8 cellular contexts compared by ENCODE assay signal in genomic region chr12:51591020-51591901, GRCh38. TPM values are rescaled to one million over a fixed set of nuclear protein-coding genes. Genes with fewer than 3 reads are reported as not detected.
DNase-seq lines count a peak whose midpoint lies in the region; ATAC-seq, FAIRE-seq and TF ChIP-seq lines count a peak whose summit lies in the region.

SCN8A (plus strand) TSS chr12:51591233; CDS start chr12:51662818, 71,585 bp downstream.

- peak within 1 kb of the TSS in 1 of 4 donors; percentile 25 for H3K27ac ChIP-seq in Peyer's patch
- no peak within 1 kb of the TSS for H3K27ac ChIP-seq in pancreas

- peaks cover 43% of the 10 kb centered on the region for H3K27me3 Mint-ChIP-seq in activated naive CD4-positive, alpha-beta T cell treated with anti-CD3 and anti-CD28 coated beads, Interleukin-2, amount 50 U/mL, for 24 hours
- peaks cover 9% of the 10 kb centered on the region for H3K27me3 Mint-ChIP-seq in glutamatergic neuron (ENCODE audit: unreplicated experiment)

- 0 to 1% methylated on average over 37 to 90 of the region's 90 CpGs for WGBS in pancreas, 2 donors

- DNase-seq in Daoy (ENCODE audit: low read depth) (peak; percentile 73), Peyer's patch (peak; percentile 32 to 48 (median 47)), glutamatergic neuron (peak; percentile 90), pancreas (peak; percentile 26 to 74 (median 45)), NCI-H1048 (lab: John Stamatoyannopoulos, UW) (no peak), RKO (ENCODE audit: low spot score) (no peak)

- TF ChIP-seq CTCF in Peyer's patch (IDR thresholded peaks at IDR 0.05) (no peak), glutamatergic neuron (IDR thresholded peaks at IDR 0.05; ENCODE audit: partially characterized antibody, unreplicated experiment) (no peak), pancreas (IDR thresholded peaks at IDR 0.05) (no peak)

- TF ChIP-seq POLR2A in Peyer's patch (IDR thresholded peaks at IDR 0.05) = no peak

- H3K9me3 ChIP-seq in Peyer's patch = no peaks in the 10 kb centered on the region
- H3K9me3 ChIP-seq in pancreas = no peaks in the 10 kb centered on the region

- H3K36me3 ChIP-seq in Peyer's patch = no peaks in the 10 kb centered on the region
- no peaks in the 10 kb centered on the region for H3K36me3 ChIP-seq in pancreas

- H3K27ac Mint-ChIP-seq in activated naive CD4-positive, alpha-beta T cell treated with anti-CD3 and anti-CD28 coated beads, Interleukin-2, amount 50 U/mL, for 24 hours = peak within 1 kb of the TSS; percentile 77
- H3K27ac Mint-ChIP-seq in glutamatergic neuron (ENCODE audit: unreplicated experiment) = peak within 1 kb of the TSS; percentile 92

- H3K4me1 ChIP-seq in Peyer's patch (peaks cover 0 to 7% (median 3%) of the 10 kb centered on the region in 4 donors), pancreas (peaks cover 0 to 3% (median 0%) of the 10 kb centered on the region in 3 donors)

- peaks cover 10% of the 10 kb centered on the region for H3K4me1 Mint-ChIP-seq in activated naive CD4-positive, alpha-beta T cell treated with anti-CD3 and anti-CD28 coated beads, Interleukin-2, amount 50 U/mL, for 24 hours
- peaks cover 26% of the 10 kb centered on the region for H3K4me1 Mint-ChIP-seq in glutamatergic neuron (ENCODE audit: low read depth, unreplicated experiment)

- peaks cover 0 to 5% of the 10 kb centered on the region in 2 donors for H3K27me3 ChIP-seq in Peyer's patch
- no peaks in the 10 kb centered on the region for H3K27me3 ChIP-seq in pancreas

- no peak for FAIRE-seq in pancreas (lab: Jason Lieb, UNC)

- ATAC-seq in HG03045 (IDR thresholded peaks at IDR 0.05; ENCODE audit: unreplicated experiment) (peak; percentile 33), pancreas (peak; percentile 55 to 78 (median 72))

- peak within 1 kb of the TSS; percentile 90 for H3K4me3 Mint-ChIP-seq in activated naive CD4-positive, alpha-beta T cell treated with anti-CD3 and anti-CD28 coated beads, Interleukin-2, amount 50 U/mL, for 24 hours
- H3K4me3 Mint-ChIP-seq in glutamatergic neuron (ENCODE audit: unreplicated experiment) = peak within 1 kb of the TSS; percentile 94

- H3K4me3 ChIP-seq in Peyer's patch (peak within 1 kb of the TSS; percentile 48 to 75 (median 59)), pancreas (peak within 1 kb of the TSS; percentile 35 to 66 (median 49))

- H3K9me3 Mint-ChIP-seq in activated naive CD4-positive, alpha-beta T cell treated with anti-CD3 and anti-CD28 coated beads, Interleukin-2, amount 50 U/mL, for 24 hours = no peaks in the 10 kb centered on the region
- H3K9me3 Mint-ChIP-seq in glutamatergic neuron (ENCODE audit: unreplicated experiment) = peaks cover 8% of the 10 kb centered on the region

- intact Hi-C loops in pancreas (cut with DNase I) = no loop called here

- H3K36me3 Mint-ChIP-seq in activated naive CD4-positive, alpha-beta T cell treated with anti-CD3 and anti-CD28 coated beads, Interleukin-2, amount 50 U/mL, for 24 hours = no peaks in the 10 kb centered on the region
- H3K36me3 Mint-ChIP-seq in glutamatergic neuron (ENCODE audit: unreplicated experiment) = peaks cover 8% of the 10 kb centered on the region

RNA-seq across cellular contexts. Expression of gene SCN8A, which starts in this region (rescaled TPM):
- total RNA-seq in Daoy (2014; rRNA removed; shearing (Covaris generic)) = 1.0 and 3.0 TPM in 2 replicates
- total RNA-seq in Peyer's patch (1 to 10 TPM in 1 of 4 donors, under 1 TPM in 1, not detected in 2; 0.28 to 4.1 TPM), glutamatergic neuron (ENCODE audit: unreplicated experiment) (47.6 TPM), pancreas (1 to 10 TPM; 1.9 to 3.2 (median 2.3) TPM)
- polyA plus RNA-seq in pancreas = 1 to 10 TPM; 2.1 to 2.6 TPM

Comparison
In these comparisons a context has a peak if more than half of its experiments do, and no peak if none do; other contexts are left out.
1. DNase-seq: peak in Daoy (single experiment), Peyer's patch (3 of 3), glutamatergic neuron (single experiment) and pancreas (6 of 6); none in NCI-H1048 (single experiment) and RKO (single experiment).